In genomic region chr9:94002316-94003140, GRCh38 we compare ENCODE assay signal across 9 cellular contexts. TPM values are rescaled to one million over a fixed set of nuclear protein-coding genes. Genes with fewer than 3 reads are reported as not detected.
DNase-seq lines count a peak whose midpoint lies in the region; ATAC-seq and TF ChIP-seq lines count a peak whose summit lies in the region.
"Had no signal": no experiment of that assay in that cellular context is flagged by ENCODE, and none has a peak within 500 bp of the region (broad histone marks: within the 10 kb centered on the region; RNA-seq: fewer than 3 reads in every experiment).

No MANE protein-coding gene starts in this region.

- no peaks in the 10 kb centered on the region for H3K36me3 ChIP-seq in OCI-LY3 (replicated peaks; ENCODE audit: low read depth, low read length)

- DNase-seq in activated CD8-positive, alpha-beta memory T cell treated with anti-CD3 and anti-CD28 coated beads, Interleukin-2, amount 10 ng/mL, durations not matched to agents 7 days and 5 days: peak; percentile 50
- DNase-seq in activated CD8-positive, alpha-beta memory T cell treated with anti-CD3 and anti-CD28 coated beads, Interleukin-2, amount 50 U/mL, for 48 hours: no peak
- DNase-seq in LHCN-M2 (ENCODE audit: low read depth): peak; percentile 44
- DNase-seq in chondrocyte (ENCODE audit: low spot score): no peak
- DNase-seq in midbrain (lab: John Stamatoyannopoulos, UW): peak; percentile 50
- DNase-seq in occipital lobe (lab: John Stamatoyannopoulos, UW): no peak

- H2AFZ ChIP-seq in OCI-LY3 (ENCODE audit: low read depth, low read length): no peak overlapping the region

- H3K9ac ChIP-seq in OCI-LY3 (ENCODE audit: low read length): no peak overlapping the region

- H3K27ac Mint-ChIP-seq in activated CD8-positive, alpha-beta memory T cell treated with anti-CD3 and anti-CD28 coated beads, Interleukin-2, amount 10 ng/mL, durations not matched to agents 7 days and 5 days: no peak overlapping the region
- H3K27ac Mint-ChIP-seq in chondrocyte (ENCODE audit: unreplicated experiment): no peak overlapping the region
- H3K27ac Mint-ChIP-seq: CD8-positive, alpha-beta memory T cell had no signal

- H3K27me3 ChIP-seq in OCI-LY3 (ENCODE audit: low read depth, low read length): peaks cover 8% of the 10 kb centered on the region; the same call in 1 of the 2 replicates

- no peaks in the 10 kb centered on the region for H4K20me1 ChIP-seq in OCI-LY3 (ENCODE audit: insufficient read depth, low read length)

- H3K79me2 ChIP-seq in OCI-LY3 (ENCODE audit: low read length): no peaks in the 10 kb centered on the region

- no peaks in the 10 kb centered on the region for H3K4me1 ChIP-seq in OCI-LY3 (ENCODE audit: low read length)

- H3K4me3 Mint-ChIP-seq in activated CD8-positive, alpha-beta memory T cell treated with anti-CD3 and anti-CD28 coated beads, Interleukin-2, amount 10 ng/mL, durations not matched to agents 7 days and 5 days: no peak overlapping the region
- H3K4me3 Mint-ChIP-seq in chondrocyte (ENCODE audit: unreplicated experiment): no peak overlapping the region
- H3K4me3 Mint-ChIP-seq: CD8-positive, alpha-beta memory T cell had no signal

- no peaks in the 10 kb centered on the region for H3K9me3 ChIP-seq in OCI-LY3 (ENCODE audit: insufficient read depth, low read length)

- no peaks in the 10 kb centered on the region for H3K4me1 Mint-ChIP-seq in activated CD8-positive, alpha-beta memory T cell treated with anti-CD3 and anti-CD28 coated beads, Interleukin-2, amount 10 ng/mL, durations not matched to agents 7 days and 5 days
- peaks cover 7% of the 10 kb centered on the region for H3K4me1 Mint-ChIP-seq in chondrocyte (ENCODE audit: low read depth)
- H3K4me1 Mint-ChIP-seq: CD8-positive, alpha-beta memory T cell had no signal

- no peak overlapping the region for H3K4me3 ChIP-seq in OCI-LY3 (ENCODE audit: low read length)

- H3K27me3 Mint-ChIP-seq in activated CD8-positive, alpha-beta memory T cell treated with anti-CD3 and anti-CD28 coated beads, Interleukin-2, amount 10 ng/mL, durations not matched to agents 7 days and 5 days: peaks cover 22% of the 10 kb centered on the region
- H3K27me3 Mint-ChIP-seq in chondrocyte (ENCODE audit: low read depth): peaks cover 14% of the 10 kb centered on the region

- H3K36me3 Mint-ChIP-seq in activated CD8-positive, alpha-beta memory T cell treated with anti-CD3 and anti-CD28 coated beads, Interleukin-2, amount 10 ng/mL, durations not matched to agents 7 days and 5 days: no peaks in the 10 kb centered on the region
- no peaks in the 10 kb centered on the region for H3K36me3 Mint-ChIP-seq in chondrocyte (ENCODE audit: low read depth)
- H3K36me3 Mint-ChIP-seq: CD8-positive, alpha-beta memory T cell had no signal

- no peak for ATAC-seq in activated CD8-positive, alpha-beta memory T cell treated with anti-CD3 and anti-CD28 coated beads, Interleukin-2, amount 10 ng/mL, durations not matched to agents 7 days and 5 days
- no peak for ATAC-seq in HG02973 (IDR thresholded peaks at IDR 0.05; ENCODE audit: unreplicated experiment)

- H3K9me3 Mint-ChIP-seq in activated CD8-positive, alpha-beta memory T cell treated with anti-CD3 and anti-CD28 coated beads, Interleukin-2, amount 10 ng/mL, durations not matched to agents 7 days and 5 days (ENCODE audit: low read depth): no peaks in the 10 kb centered on the region
- H3K9me3 Mint-ChIP-seq in chondrocyte (ENCODE audit: low read depth): peaks cover 12% of the 10 kb centered on the region

- no peak overlapping the region for H3K27ac ChIP-seq in OCI-LY3 (ENCODE audit: low read length)

- CTCF ChIA-PET in activated CD8-positive, alpha-beta memory T cell treated with anti-CD3 and anti-CD28 coated beads, Interleukin-2, amount 10 ng/mL, durations not matched to agents 7 days and 5 days (lab: Charles Lee): interaction anchor here (1.2 to 2.5 kb wide), 4 partner anchors 9 to 211 kb away, joined by 3 to 17 read pairs (median 6); no protein-coding TSS in a partner anchor

- no peak overlapping the region for H3K4me2 ChIP-seq in OCI-LY3 (ENCODE audit: low read length)

- peak; percentile 84 for TF ChIP-seq CTCF in OCI-LY3 (IDR thresholded peaks at IDR 0.05; ENCODE audit: low read depth, low read length)
- TF ChIP-seq CTCF in chondrocyte (IDR thresholded peaks at IDR 0.05): peak; percentile 84

RNA-seq across cellular contexts. Expression of gene BARX1, which starts 47.4 kb away (rescaled TPM):
- total RNA-seq in activated CD8-positive, alpha-beta memory T cell treated with anti-CD3 and anti-CD28 coated beads, Interleukin-2, amount 10 ng/mL, durations not matched to agents 7 days and 5 days: not detected
- total RNA-seq in LHCN-M2 (2014; rRNA removed) (not detected in 2 replicates), chondrocyte (0.77 to 6.7 TPM (median 2.1 TPM) in 3 replicates), occipital lobe (not detected)
- polyA plus RNA-seq in LHCN-M2 (2012): 0.19 TPM
- total RNA-seq: CD8-positive, alpha-beta memory T cell had no signal
- polyA plus RNA-seq: CD8-positive, alpha-beta memory T cell had no signal

Comparison
In these comparisons a context has a peak if more than half of its experiments do, and no peak if none do; other contexts are left out.
1. DNase-seq: peak in activated CD8-positive, alpha-beta memory T cell treated with anti-CD3 and anti-CD28 coated beads, Interleukin-2, amount 10 ng/mL, durations not matched to agents 7 days and 5 days (single experiment), LHCN-M2 (single experiment) and midbrain (single experiment); none in activated CD8-positive, alpha-beta memory T cell treated with anti-CD3 and anti-CD28 coated beads, Interleukin-2, amount 50 U/mL, for 48 hours (single experiment), chondrocyte (single experiment) and occipital lobe (single experiment).